Comparison of ENCODE assay signal across 1 cellular context in genomic region chr5:177425801-177426565, GRCh38.
TF ChIP-seq lines count a peak whose summit lies in the region.

No MANE protein-coding gene starts in this region.

TF ChIP-seq in HepG2, 621 proteins besides CTCF, POLR2A, EP300 and RAD21 (continued from another document and continues in another):
- TF ChIP-seq MAZ (IDR thresholded peaks at IDR 0.05; ENCODE audit: borderline replicate concordance, low read depth, low read length) (peak; percentile 85; the same call in 1 of the 2 replicates), MAZ (CRISPR knock-in tag; IDR thresholded peaks at IDR 0.05; ENCODE audit: low read depth) (no peak), ZNF619 (CRISPR knock-in tag; IDR thresholded peaks at IDR 0.05) (0 out of 2 replicates have a peak, but pooled peaks have one; percentile 48), KDM5A (IDR thresholded peaks at IDR 0.05; ENCODE audit: borderline replicate concordance, low read length) (peak; percentile 62; the same call in 1 of the 2 replicates), ZFY (CRISPR knock-in tag; IDR thresholded peaks at IDR 0.05) (peak; percentile 80), FOXO4 (CRISPR knock-in tag; conservative IDR thresholded peaks at IDR 0.05) (peak; percentile 60; the same call in 1 of the 2 replicates), IRF2 (CRISPR knock-in tag; IDR thresholded peaks at IDR 0.05) (no peak), ZNF674 (CRISPR knock-in tag; IDR thresholded peaks at IDR 0.05; ENCODE audit: low read depth) (no peak), ZNF205 (CRISPR knock-in tag; IDR thresholded peaks at IDR 0.05) (0 out of 2 replicates have a peak, but pooled peaks have one; percentile 48), TFE3 (CRISPR knock-in tag; IDR thresholded peaks at IDR 0.05) (0 out of 2 replicates have a peak, but pooled peaks have one; percentile 25), GATA4 (IDR thresholded peaks at IDR 0.05; ENCODE audit: borderline replicate concordance, low read depth) (peak; percentile 59; the same call in 1 of the 2 replicates), SPEN (CRISPR knock-in tag; IDR thresholded peaks at IDR 0.05; ENCODE audit: low read depth) (0 out of 2 replicates have a peak, but pooled peaks have one; percentile 54), ZNF503 (CRISPR knock-in tag; IDR thresholded peaks at IDR 0.05) (0 out of 2 replicates have a peak, but pooled peaks have one; percentile 56), SOX6 (IDR thresholded peaks at IDR 0.05) (no peak), SOX6 (CRISPR knock-in tag; IDR thresholded peaks at IDR 0.05) (peak; percentile 64; the same call in 1 of the 2 replicates), TFDP1 (CRISPR knock-in tag; IDR thresholded peaks at IDR 0.05; ENCODE audit: borderline replicate concordance) (peak; percentile 55; the same call in 1 of the 2 replicates), HIVEP1 (CRISPR knock-in tag; IDR thresholded peaks at IDR 0.05) (0 out of 2 replicates have a peak, but pooled peaks have one; percentile 35), TERF1 (CRISPR knock-in tag; IDR thresholded peaks at IDR 0.05) (no peak), ZBTB40 (IDR thresholded peaks at IDR 0.05) (no peak), ZBTB40 (CRISPR knock-in tag; IDR thresholded peaks at IDR 0.05) (no peak), ZNF10 (CRISPR knock-in tag; IDR thresholded peaks at IDR 0.05; ENCODE audit: borderline replicate concordance, low read depth) (no peak), PAF1 (CRISPR knock-in tag; IDR thresholded peaks at IDR 0.05) (no peak), CEBPZ (IDR thresholded peaks at IDR 0.05; ENCODE audit: low read length) (peak; percentile 50), RFXANK (CRISPR knock-in tag; IDR thresholded peaks at IDR 0.05) (0 out of 2 replicates have a peak, but pooled peaks have one; percentile 17), TFDP2 (CRISPR knock-in tag; IDR thresholded peaks at IDR 0.05) (peak; percentile 35; the same call in 1 of the 2 replicates), ZNF841 (CRISPR knock-in tag; IDR thresholded peaks at IDR 0.05; ENCODE audit: borderline replicate concordance) (no peak), ZNF572 (CRISPR knock-in tag; IDR thresholded peaks at IDR 0.05) (0 out of 2 replicates have a peak, but pooled peaks have one; percentile 11)
